Comparison of ENCODE assay signal across 12 cellular contexts in genomic region chr1:217322834-217323233, GRCh38.
DNase-seq lines count a peak whose midpoint lies in the region; ATAC-seq lines count a peak whose summit lies in the region.
"Had no signal": no experiment of that assay in that cellular context is flagged by ENCODE, and none has a peak within 500 bp of the region (broad histone marks: within the 10 kb centered on the region; RNA-seq: fewer than 3 reads in every experiment).

No MANE protein-coding gene starts in this region.

- H3K9me3 Mint-ChIP-seq in memory B cell = no peaks in the 10 kb centered on the region

- no peaks in the 10 kb centered on the region for H3K4me1 Mint-ChIP-seq in memory B cell

- no peak overlapping the region for H3K4me3 Mint-ChIP-seq in memory B cell

- no peak overlapping the region for H3K27ac Mint-ChIP-seq in memory B cell

- peak; percentile 99 for ATAC-seq in HG02610 (IDR thresholded peaks at IDR 0.05; ENCODE audit: unreplicated experiment)
- ATAC-seq in HG03439 (IDR thresholded peaks at IDR 0.05; ENCODE audit: unreplicated experiment) = peak; percentile 93
- peak; percentile 63 for ATAC-seq in memory B cell (ENCODE audit: low read depth)

- DNase-seq in GM19238 (ENCODE audit: insufficient read length, low spot score) (peak; percentile 39), memory B cell (ENCODE audit: low spot score in 2 of 2) (no peak), SHP77 (lab: John Stamatoyannopoulos, UW) (no peak), kidney tubule cell (ENCODE audit: low spot score) (no peak), RKO (ENCODE audit: low spot score) (no peak)
- no peak for DNase-seq in central memory CD4-positive, alpha-beta T cell
- DNase-seq: DMS153, NCI-H1694, occipital lobe, transverse colon had no signal

- H3K36me3 Mint-ChIP-seq in memory B cell = no peaks in the 10 kb centered on the region

- no peaks in the 10 kb centered on the region for H3K27me3 Mint-ChIP-seq in memory B cell
